In the genomic region with DNA sequence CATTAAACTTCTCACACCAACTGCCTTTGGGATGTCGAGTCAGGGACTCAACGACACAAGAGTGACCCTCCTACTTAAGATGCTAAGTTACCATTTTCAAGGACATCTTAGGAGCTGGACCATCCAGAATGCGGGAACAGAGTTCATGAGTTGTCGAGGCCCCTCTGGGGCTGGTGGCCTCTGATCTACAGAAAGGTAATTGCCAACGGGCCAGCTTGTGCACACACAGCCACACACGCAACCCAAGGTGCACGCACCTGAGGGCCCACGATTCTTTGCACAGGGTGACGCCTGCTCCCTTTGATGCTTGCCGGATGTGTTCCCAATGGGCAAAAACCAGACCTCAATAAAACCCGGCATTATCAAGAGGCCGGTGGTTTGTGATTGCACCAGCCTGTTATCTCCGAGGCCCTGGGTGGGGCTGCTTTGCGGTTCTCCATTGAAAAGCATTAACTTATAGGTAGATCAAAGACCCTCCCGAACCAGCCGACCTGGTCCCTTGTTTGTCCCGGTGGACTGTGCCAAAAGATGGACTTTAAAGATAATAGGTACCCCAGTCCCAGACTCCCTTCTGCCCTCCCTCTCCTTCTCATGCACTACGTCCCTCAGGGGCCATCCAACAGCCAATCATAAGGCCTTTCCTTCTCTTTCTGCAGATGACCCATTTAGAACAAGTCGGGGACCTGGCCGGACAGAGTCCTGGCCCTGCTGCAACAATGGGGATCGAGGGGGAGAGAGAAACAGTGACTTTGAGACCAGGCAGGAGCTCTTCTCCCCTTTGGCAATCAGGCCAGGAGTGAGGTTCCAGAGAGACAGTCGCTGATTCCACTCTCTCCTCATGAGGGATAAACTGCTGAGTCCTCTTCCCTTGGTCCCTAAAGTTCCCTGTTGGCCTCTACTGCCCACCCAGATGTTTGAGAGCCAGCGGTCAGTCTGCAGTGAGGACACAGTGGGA, we compare ENCODE assay signal across 1 cellular context.
A peak's percentile ranks its signal among the peaks of the same experiment; 100 is the strongest.
TF ChIP-seq lines count a peak whose summit lies in the region.

No MANE protein-coding gene starts in this region.

TF ChIP-seq in HepG2, 621 proteins besides CTCF, POLR2A, EP300 and RAD21 (continued from another document and continues in another):
- TF ChIP-seq THAP8 (CRISPR knock-in tag; IDR thresholded peaks at IDR 0.05; ENCODE audit: borderline replicate concordance): no peak
- 0 out of 2 replicates have a peak, but pooled peaks have one; percentile 22 for TF ChIP-seq CAMTA2 (CRISPR knock-in tag; IDR thresholded peaks at IDR 0.05; ENCODE audit: borderline replicate concordance)
- TF ChIP-seq, protein P1, sequence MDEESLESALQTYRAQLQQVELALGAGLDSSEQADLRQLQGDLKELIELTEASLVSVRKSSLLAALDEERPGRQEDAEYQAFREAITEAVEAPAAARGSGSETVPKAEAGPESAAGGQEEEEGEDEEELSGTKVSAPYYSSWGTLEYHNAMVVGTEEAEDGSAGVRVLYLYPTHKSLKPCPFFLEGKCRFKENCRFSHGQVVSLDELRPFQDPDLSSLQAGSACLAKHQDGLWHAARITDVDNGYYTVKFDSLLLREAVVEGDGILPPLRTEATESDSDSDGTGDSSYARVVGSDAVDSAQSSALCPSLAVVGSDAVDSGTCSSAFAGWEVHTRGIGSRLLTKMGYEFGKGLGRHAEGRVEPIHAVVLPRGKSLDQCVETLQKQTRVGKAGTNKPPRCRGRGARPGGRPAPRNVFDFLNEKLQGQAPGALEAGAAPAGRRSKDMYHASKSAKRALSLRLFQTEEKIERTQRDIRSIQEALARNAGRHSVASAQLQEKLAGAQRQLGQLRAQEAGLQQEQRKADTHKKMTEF (CRISPR knock-in tag; IDR thresholded peaks at IDR 0.05): peak; percentile 99
- peak; percentile 98 for TF ChIP-seq PPARG (CRISPR knock-in tag; conservative IDR thresholded peaks at IDR 0.05)
- TF ChIP-seq, protein P2, sequence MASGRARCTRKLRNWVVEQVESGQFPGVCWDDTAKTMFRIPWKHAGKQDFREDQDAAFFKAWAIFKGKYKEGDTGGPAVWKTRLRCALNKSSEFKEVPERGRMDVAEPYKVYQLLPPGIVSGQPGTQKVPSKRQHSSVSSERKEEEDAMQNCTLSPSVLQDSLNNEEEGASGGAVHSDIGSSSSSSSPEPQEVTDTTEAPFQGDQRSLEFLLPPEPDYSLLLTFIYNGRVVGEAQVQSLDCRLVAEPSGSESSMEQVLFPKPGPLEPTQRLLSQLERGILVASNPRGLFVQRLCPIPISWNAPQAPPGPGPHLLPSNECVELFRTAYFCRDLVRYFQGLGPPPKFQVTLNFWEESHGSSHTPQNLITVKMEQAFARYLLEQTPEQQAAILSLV (CRISPR knock-in tag; IDR thresholded peaks at IDR 0.05; ENCODE audit: borderline replicate concordance): peak; percentile 64; the same call in 1 of the 2 replicates
- TF ChIP-seq JARID2 (CRISPR knock-in tag; IDR thresholded peaks at IDR 0.05; ENCODE audit: insufficient replicate concordance): peak; percentile 73
- TF ChIP-seq PTBP1 (IDR thresholded peaks at IDR 0.05; ENCODE audit: low read depth, low read length, poor library complexity, severe bottlenecking): peak; percentile 64
- no peak for TF ChIP-seq CERS6 (CRISPR knock-in tag; IDR thresholded peaks at IDR 0.05)
- TF ChIP-seq, protein P3, sequence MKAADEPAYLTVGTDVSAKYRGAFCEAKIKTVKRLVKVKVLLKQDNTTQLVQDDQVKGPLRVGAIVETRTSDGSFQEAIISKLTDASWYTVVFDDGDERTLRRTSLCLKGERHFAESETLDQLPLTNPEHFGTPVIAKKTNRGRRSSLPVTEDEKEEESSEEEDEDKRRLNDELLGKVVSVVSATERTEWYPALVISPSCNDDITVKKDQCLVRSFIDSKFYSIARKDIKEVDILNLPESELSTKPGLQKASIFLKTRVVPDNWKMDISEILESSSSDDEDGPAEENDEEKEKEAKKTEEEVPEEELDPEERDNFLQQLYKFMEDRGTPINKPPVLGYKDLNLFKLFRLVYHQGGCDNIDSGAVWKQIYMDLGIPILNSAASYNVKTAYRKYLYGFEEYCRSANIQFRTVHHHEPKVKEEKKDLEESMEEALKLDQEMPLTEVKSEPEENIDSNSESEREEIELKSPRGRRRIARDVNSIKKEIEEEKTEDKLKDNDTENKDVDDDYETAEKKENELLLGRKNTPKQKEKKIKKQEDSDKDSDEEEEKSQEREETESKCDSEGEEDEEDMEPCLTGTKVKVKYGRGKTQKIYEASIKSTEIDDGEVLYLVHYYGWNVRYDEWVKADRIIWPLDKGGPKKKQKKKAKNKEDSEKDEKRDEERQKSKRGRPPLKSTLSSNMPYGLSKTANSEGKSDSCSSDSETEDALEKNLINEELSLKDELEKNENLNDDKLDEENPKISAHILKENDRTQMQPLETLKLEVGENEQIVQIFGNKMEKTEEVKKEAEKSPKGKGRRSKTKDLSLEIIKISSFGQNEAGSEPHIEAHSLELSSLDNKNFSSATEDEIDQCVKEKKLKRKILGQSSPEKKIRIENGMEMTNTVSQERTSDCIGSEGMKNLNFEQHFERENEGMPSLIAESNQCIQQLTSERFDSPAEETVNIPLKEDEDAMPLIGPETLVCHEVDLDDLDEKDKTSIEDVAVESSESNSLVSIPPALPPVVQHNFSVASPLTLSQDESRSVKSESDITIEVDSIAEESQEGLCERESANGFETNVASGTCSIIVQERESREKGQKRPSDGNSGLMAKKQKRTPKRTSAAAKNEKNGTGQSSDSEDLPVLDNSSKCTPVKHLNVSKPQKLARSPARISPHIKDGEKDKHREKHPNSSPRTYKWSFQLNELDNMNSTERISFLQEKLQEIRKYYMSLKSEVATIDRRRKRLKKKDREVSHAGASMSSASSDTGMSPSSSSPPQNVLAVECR (CRISPR knock-in tag; IDR thresholded peaks at IDR 0.05; ENCODE audit: borderline replicate concordance): peak; percentile 74; the same call in 1 of the 2 replicates
- 0 out of 2 replicates have a peak, but pooled peaks have one; percentile 46 for TF ChIP-seq RFX5 (IDR thresholded peaks at IDR 0.05; ENCODE audit: low read depth, low read length)
- TF ChIP-seq ZNF230 (CRISPR knock-in tag; IDR thresholded peaks at IDR 0.05): no peak; the same call in 1 of the 2 replicates
- TF ChIP-seq, protein P4, sequence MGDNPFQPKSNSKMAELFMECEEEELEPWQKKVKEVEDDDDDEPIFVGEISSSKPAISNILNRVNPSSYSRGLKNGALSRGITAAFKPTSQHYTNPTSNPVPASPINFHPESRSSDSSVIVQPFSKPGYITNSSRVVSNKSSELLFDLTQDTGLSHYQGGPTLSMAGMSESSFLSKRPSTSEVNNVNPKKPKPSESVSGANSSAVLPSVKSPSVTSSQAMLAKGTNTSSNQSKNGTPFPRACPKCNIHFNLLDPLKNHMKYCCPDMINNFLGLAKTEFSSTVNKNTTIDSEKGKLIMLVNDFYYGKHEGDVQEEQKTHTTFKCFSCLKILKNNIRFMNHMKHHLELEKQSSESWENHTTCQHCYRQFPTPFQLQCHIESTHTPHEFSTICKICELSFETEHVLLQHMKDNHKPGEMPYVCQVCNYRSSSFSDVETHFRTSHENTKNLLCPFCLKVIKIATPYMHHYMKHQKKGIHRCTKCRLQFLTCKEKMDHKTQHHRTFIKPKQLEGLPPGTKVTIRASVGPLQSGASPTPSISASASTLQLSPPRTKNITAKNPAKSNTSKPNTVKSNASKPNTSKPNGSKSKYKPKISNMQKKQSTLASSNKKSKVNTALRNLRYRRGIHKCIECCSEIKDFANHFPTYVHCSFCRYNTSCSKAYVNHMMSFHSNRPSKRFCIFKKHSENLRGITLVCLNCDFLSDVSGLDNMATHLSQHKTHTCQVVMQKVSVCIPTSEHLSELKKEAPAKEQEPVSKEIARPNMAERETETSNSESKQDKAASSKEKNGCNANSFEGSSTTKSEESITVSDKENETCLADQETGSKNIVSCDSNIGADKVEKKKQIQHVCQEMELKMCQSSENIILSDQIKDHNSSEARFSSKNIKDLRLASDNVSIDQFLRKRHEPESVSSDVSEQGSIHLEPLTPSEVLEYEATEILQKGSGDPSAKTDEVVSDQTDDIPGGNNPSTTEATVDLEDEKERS (CRISPR knock-in tag; IDR thresholded peaks at IDR 0.05): peak; percentile 95
- no peak for TF ChIP-seq HNRNPK (IDR thresholded peaks at IDR 0.05; ENCODE audit: low read depth, low read length, poor library complexity, severe bottlenecking)
- peak; percentile 95 for TF ChIP-seq NKX3-1 (CRISPR knock-in tag; IDR thresholded peaks at IDR 0.05)
- TF ChIP-seq MAFK (conservative IDR thresholded peaks at IDR 0.05 in 1 of 2, IDR thresholded peaks at IDR 0.05 in 1 of 2; ENCODE audit: low read length in 2 of 2): no peak
- TF ChIP-seq, protein P5, sequence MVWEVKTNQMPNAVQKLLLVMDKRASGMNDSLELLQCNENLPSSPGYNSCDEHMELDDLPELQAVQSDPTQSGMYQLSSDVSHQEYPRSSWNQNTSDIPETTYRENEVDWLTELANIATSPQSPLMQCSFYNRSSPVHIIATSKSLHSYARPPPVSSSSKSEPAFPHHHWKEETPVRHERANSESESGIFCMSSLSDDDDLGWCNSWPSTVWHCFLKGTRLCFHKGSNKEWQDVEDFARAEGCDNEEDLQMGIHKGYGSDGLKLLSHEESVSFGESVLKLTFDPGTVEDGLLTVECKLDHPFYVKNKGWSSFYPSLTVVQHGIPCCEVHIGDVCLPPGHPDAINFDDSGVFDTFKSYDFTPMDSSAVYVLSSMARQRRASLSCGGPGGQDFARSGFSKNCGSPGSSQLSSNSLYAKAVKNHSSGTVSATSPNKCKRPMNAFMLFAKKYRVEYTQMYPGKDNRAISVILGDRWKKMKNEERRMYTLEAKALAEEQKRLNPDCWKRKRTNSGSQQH (CRISPR knock-in tag; IDR thresholded peaks at IDR 0.05; ENCODE audit: low read depth): peak; percentile 79
- TF ChIP-seq ZNF263 (CRISPR knock-in tag; IDR thresholded peaks at IDR 0.05): peak; percentile 70
- no peak for TF ChIP-seq ZNF496 (CRISPR knock-in tag; IDR thresholded peaks at IDR 0.05; ENCODE audit: insufficient replicate concordance)
- TF ChIP-seq, protein P6, sequence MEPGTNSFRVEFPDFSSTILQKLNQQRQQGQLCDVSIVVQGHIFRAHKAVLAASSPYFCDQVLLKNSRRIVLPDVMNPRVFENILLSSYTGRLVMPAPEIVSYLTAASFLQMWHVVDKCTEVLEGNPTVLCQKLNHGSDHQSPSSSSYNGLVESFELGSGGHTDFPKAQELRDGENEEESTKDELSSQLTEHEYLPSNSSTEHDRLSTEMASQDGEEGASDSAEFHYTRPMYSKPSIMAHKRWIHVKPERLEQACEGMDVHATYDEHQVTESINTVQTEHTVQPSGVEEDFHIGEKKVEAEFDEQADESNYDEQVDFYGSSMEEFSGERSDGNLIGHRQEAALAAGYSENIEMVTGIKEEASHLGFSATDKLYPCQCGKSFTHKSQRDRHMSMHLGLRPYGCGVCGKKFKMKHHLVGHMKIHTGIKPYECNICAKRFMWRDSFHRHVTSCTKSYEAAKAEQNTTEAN (CRISPR knock-in tag; conservative IDR thresholded peaks at IDR 0.05): peak; percentile 99
- peak; percentile 59 for TF ChIP-seq NFYB (CRISPR knock-in tag; IDR thresholded peaks at IDR 0.05)
- peak; percentile 65 for TF ChIP-seq ZBTB42 (CRISPR knock-in tag; IDR thresholded peaks at IDR 0.05)
- TF ChIP-seq, protein P7, sequence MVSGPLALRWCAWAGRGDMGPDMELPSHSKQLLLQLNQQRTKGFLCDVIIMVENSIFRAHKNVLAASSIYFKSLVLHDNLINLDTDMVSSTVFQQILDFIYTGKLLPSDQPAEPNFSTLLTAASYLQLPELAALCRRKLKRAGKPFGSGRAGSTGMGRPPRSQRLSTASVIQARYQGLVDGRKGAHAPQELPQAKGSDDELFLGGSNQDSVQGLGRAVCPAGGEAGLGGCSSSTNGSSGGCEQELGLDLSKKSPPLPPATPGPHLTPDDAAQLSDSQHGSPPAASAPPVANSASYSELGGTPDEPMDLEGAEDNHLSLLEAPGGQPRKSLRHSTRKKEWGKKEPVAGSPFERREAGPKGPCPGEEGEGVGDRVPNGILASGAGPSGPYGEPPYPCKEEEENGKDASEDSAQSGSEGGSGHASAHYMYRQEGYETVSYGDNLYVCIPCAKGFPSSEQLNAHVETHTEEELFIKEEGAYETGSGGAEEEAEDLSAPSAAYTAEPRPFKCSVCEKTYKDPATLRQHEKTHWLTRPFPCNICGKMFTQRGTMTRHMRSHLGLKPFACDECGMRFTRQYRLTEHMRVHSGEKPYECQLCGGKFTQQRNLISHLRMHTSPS (CRISPR knock-in tag; IDR thresholded peaks at IDR 0.05; ENCODE audit: low read depth): peak; percentile 84
- TF ChIP-seq ZSCAN30 (CRISPR knock-in tag; IDR thresholded peaks at IDR 0.05): no peak
- peak; percentile 80; the same call in 1 of the 2 replicates for TF ChIP-seq MIER3 (CRISPR knock-in tag; IDR thresholded peaks at IDR 0.05; ENCODE audit: borderline replicate concordance)
- peak; percentile 99 for TF ChIP-seq CBFB (CRISPR knock-in tag; IDR thresholded peaks at IDR 0.05)
- 0 out of 2 replicates have a peak, but pooled peaks have one; percentile 57 for TF ChIP-seq SRF (IDR thresholded peaks at IDR 0.05; ENCODE audit: low read depth, low read length)
- peak; percentile 97 for TF ChIP-seq PITX1 (CRISPR knock-in tag; IDR thresholded peaks at IDR 0.05)
- no peak for TF ChIP-seq TRAFD1 (CRISPR knock-in tag; IDR thresholded peaks at IDR 0.05; ENCODE audit: borderline replicate concordance)
- no peak for TF ChIP-seq RFX3 (CRISPR knock-in tag; IDR thresholded peaks at IDR 0.05)
- peak; percentile 89 for TF ChIP-seq BHLHE40 (IDR thresholded peaks at IDR 0.05; ENCODE audit: low read length)
- TF ChIP-seq, protein P8, sequence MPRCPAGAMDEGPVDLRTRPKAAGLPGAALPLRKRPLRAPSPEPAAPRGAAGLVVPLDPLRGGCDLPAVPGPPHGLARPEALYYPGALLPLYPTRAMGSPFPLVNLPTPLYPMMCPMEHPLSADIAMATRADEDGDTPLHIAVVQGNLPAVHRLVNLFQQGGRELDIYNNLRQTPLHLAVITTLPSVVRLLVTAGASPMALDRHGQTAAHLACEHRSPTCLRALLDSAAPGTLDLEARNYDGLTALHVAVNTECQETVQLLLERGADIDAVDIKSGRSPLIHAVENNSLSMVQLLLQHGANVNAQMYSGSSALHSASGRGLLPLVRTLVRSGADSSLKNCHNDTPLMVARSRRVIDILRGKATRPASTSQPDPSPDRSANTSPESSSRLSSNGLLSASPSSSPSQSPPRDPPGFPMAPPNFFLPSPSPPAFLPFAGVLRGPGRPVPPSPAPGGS (CRISPR knock-in tag; IDR thresholded peaks at IDR 0.05): peak; percentile 65
